8 cellular contexts compared by ENCODE assay signal in the genomic region with DNA sequence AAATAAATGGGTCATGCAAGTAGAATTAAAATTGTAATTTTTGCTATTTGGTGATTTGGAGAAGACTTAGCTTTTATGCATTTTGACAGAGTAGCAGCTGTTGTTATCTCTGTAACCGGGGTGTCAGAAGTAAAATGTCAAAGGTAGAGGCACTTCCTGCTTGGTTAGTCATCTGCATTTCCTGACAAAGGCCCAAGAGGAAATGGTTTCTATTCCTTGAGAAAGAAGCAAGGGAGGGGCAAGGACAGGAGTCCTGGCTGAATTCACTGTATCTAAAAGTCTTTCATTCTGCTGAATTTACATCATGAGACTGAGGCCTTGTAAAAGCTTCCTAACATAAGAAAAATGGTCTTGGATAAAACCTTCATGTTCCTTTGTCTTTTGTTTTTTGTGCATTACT.
DNase-seq lines count a peak whose midpoint lies in the region; ATAC-seq, FAIRE-seq and TF ChIP-seq lines count a peak whose summit lies in the region.

No MANE protein-coding gene starts in this region.

- TF ChIP-seq POLR2A in right lobe of liver (IDR thresholded peaks at IDR 0.05): no peak
- no peak for TF ChIP-seq POLR2A in upper lobe of left lung (IDR thresholded peaks at IDR 0.05)

- H3K9me3 Mint-ChIP-seq in activated naive CD4-positive, alpha-beta T cell treated with anti-CD3 and anti-CD28 coated beads, Interleukin-2, amount 50 U/mL, for 24 hours: no peaks in the 10 kb centered on the region

- WGBS in right lobe of liver (ENCODE audit: insufficient coverage, low coverage, low lambda C conversion rate, missing lambda C conversion rate): 21% methylated on average over 1 of the region's 1 CpG
- 0 to 7% methylated on average over 1 of the region's 1 CpG for WGBS in upper lobe of left lung, 2 donors

- H3K4me1 ChIP-seq in right lobe of liver (peaks cover 0 to 27% (median 8%) of the 10 kb centered on the region in 4 donors), upper lobe of left lung (peaks cover 5 to 22% (median 6%) of the 10 kb centered on the region in 4 donors)

- intact Hi-C loops in right lobe of liver (cut with DNase I): no loop called here

- no peak for TF ChIP-seq EP300 in upper lobe of left lung (IDR thresholded peaks at IDR 0.05)

- peaks cover 39% of the 10 kb centered on the region for H3K4me1 Mint-ChIP-seq in activated naive CD4-positive, alpha-beta T cell treated with anti-CD3 and anti-CD28 coated beads, Interleukin-2, amount 50 U/mL, for 24 hours

- ATAC-seq in HG02981 (IDR thresholded peaks at IDR 0.05; ENCODE audit: unreplicated experiment): peak; percentile 63
- ATAC-seq in right lobe of liver: peak; percentile 28 to 54 (median 44)
- ATAC-seq in upper lobe of left lung (ENCODE audit: low FRiP score in 2 of 2): no peak

- H3K27me3 ChIP-seq in right lobe of liver (no peaks in the 10 kb centered on the region), upper lobe of left lung (no peaks in the 10 kb centered on the region)

- no peak for DNase-seq in activated naive CD4-positive, alpha-beta T cell treated with Interleukin-2 at 50 U/mL for 16 hours
- DNase-seq in SK-MEL-5 (ENCODE audit: low read depth, low spot score) (peak; percentile 66), right lobe of liver (no peak), NCI-H1417 (lab: John Stamatoyannopoulos, UW) (no peak), upper lobe of left lung (no peak), frontal cortex (ENCODE audit: low spot score in 2 of 2) (no peak)

- no peak overlapping the region for H3K4me3 ChIP-seq in right lobe of liver
- no peak overlapping the region for H3K4me3 ChIP-seq in upper lobe of left lung

- H3K9me3 ChIP-seq in right lobe of liver: no peaks in the 10 kb centered on the region
- no peaks in the 10 kb centered on the region for H3K9me3 ChIP-seq in upper lobe of left lung

- H3K36me3 ChIP-seq in right lobe of liver (no peaks in the 10 kb centered on the region), upper lobe of left lung (no peaks in the 10 kb centered on the region)

- peak overlapping the region; percentile 80 for H3K27ac Mint-ChIP-seq in activated naive CD4-positive, alpha-beta T cell treated with anti-CD3 and anti-CD28 coated beads, Interleukin-2, amount 50 U/mL, for 24 hours

- H3K4me3 Mint-ChIP-seq in activated naive CD4-positive, alpha-beta T cell treated with anti-CD3 and anti-CD28 coated beads, Interleukin-2, amount 50 U/mL, for 24 hours: peak overlapping the region; percentile 5

- no peaks in the 10 kb centered on the region for H3K27me3 Mint-ChIP-seq in activated naive CD4-positive, alpha-beta T cell treated with anti-CD3 and anti-CD28 coated beads, Interleukin-2, amount 50 U/mL, for 24 hours

- in situ Hi-C loops in SK-MEL-5 (cut with HindIII; ENCODE audit: low pct_unique_long_range_greater_than_20kb, low sequenced_read_pairs): no loop called here

- no peak for FAIRE-seq in frontal cortex (lab: Jason Lieb, UNC)

- H3K36me3 Mint-ChIP-seq in activated naive CD4-positive, alpha-beta T cell treated with anti-CD3 and anti-CD28 coated beads, Interleukin-2, amount 50 U/mL, for 24 hours: no peaks in the 10 kb centered on the region

- H3K27ac ChIP-seq in right lobe of liver (no peak overlapping the region), upper lobe of left lung (no peak overlapping the region)

- no peak for TF ChIP-seq CTCF in right lobe of liver (IDR thresholded peaks at IDR 0.05)
- no peak for TF ChIP-seq CTCF in upper lobe of left lung (IDR thresholded peaks at IDR 0.05)

Comparison
In these comparisons a context has a peak if more than half of its experiments do, and no peak if none do; other contexts are left out.
1. ATAC-seq: peak in HG02981 (single experiment) and right lobe of liver (4 of 4); none in upper lobe of left lung (0 of 2).